ENCODE assay signal across 24 cellular contexts in genomic region chr12:6884539-6884938, GRCh38.
"Had no signal": no experiment of that assay in that cellular context is flagged by ENCODE, and none has a peak within 500 bp of the region (broad histone marks: within the 10 kb centered on the region; RNA-seq: fewer than 3 reads in every experiment).

No MANE protein-coding gene starts in this region.

- H3K27me3 ChIP-seq: breast epithelium, gastroesophageal sphincter, vagina had no signal

- FAIRE-seq: islet of Langerhans had no signal

- H3K27ac ChIP-seq: breast epithelium, coronary artery, epithelial cell of prostate, gastroesophageal sphincter, thoracic aorta, vagina had no signal

- DNase-seq: activated B cell treated with CpG ODN at 0.5 μM for 24 hours; activated CD4-positive, alpha-beta T cell treated with anti-CD3 and anti-CD28 coated beads for 36 hours; activated CD4-positive, alpha-beta T cell treated with anti-CD3 and anti-CD28 coated beads, Interleukin-2, amount 50 U/mL, for 4 hours; activated CD8-positive, alpha-beta memory T cell treated with anti-CD3 and anti-CD28 coated beads for 24 hours; activated CD8-positive, alpha-beta memory T cell treated with anti-CD3 and anti-CD28 coated beads, Interleukin-2, amount 50 U/mL, for 4 hours; activated naive CD4-positive, alpha-beta T cell; activated naive CD8-positive, alpha-beta T cell treated with anti-CD3 and anti-CD28 coated beads for 36 hours; activated T-cell treated with anti-CD3 and anti-CD28 coated beads, Interleukin-2, amount 50 U/mL, for 24 hours; head of caudate nucleus; natural killer cell; nucleus accumbens; retina; stimulated activated CD4-positive, alpha-beta T cell treated with anti-CD3 and anti-CD28 coated beads, Interleukin-4, amount 100 ng/mL, for 1 hour; stimulated activated naive CD4-positive, alpha-beta T cell; T-helper 1 cell; T-helper 9 cell had no signal

- H3K4me1 ChIP-seq: breast epithelium, gastroesophageal sphincter, vagina had no signal

- H3K4me3 ChIP-seq: breast epithelium, coronary artery, gastroesophageal sphincter, lung, thoracic aorta, vagina had no signal

- H3K36me3 ChIP-seq: breast epithelium had no signal

- H3K9me3 ChIP-seq: breast epithelium, gastroesophageal sphincter, thoracic aorta, vagina had no signal
